20 cellular contexts compared by ENCODE assay signal in genomic region chr5:94771742-94772141, GRCh38.
DNase-seq lines count a peak whose midpoint lies in the region; ATAC-seq and TF ChIP-seq lines count a peak whose summit lies in the region.
"Had no signal": no experiment of that assay in that cellular context is flagged by ENCODE, and none has a peak within 500 bp of the region (broad histone marks: within the 10 kb centered on the region; RNA-seq: fewer than 3 reads in every experiment).

No MANE protein-coding gene starts in this region.

- H3K36me3 ChIP-seq in A673 (ENCODE audit: insufficient read depth, low read length, poor library complexity, severe bottlenecking) = no peaks in the 10 kb centered on the region
- H3K36me3 ChIP-seq in GM23338 (ENCODE audit: insufficient read depth) = no peaks in the 10 kb centered on the region
- no peaks in the 10 kb centered on the region for H3K36me3 ChIP-seq in body of pancreas (replicated peaks in 1 of 2; ENCODE audit: insufficient read depth in 1 of 2, low read depth in 2 of 2)

- H3K4me3 ChIP-seq in A673 (ENCODE audit: low read depth, low read length, poor library complexity, severe bottlenecking) (no peak overlapping the region), GM23338 (no peak overlapping the region), body of pancreas (no peak overlapping the region)
- H3K4me3 ChIP-seq: SK-N-MC had no signal

- H3K9me3 Mint-ChIP-seq in GM23338 = peaks cover 4% of the 10 kb centered on the region; the same call in 1 of the 3 replicates

- no peak for TF ChIP-seq POLR2A in body of pancreas (IDR thresholded peaks at IDR 0.05)

- BruUV-seq in A673 (replicated peaks; lab: Mats Ljungman, UMichigan) = no TSS peak

- intact Hi-C loops in A673 (cut with micrococcal nuclease; ENCODE audit: unreplicated experiment) = no loop called here
- intact Hi-C loops in body of pancreas (cut with DNase I) = no loop called here

- no peak overlapping the region for H3K4me2 ChIP-seq in GM23338

- no peaks in the 10 kb centered on the region for H3F3A ChIP-seq in GM23338 (replicated peaks; ENCODE audit: low read depth)

- POLR2A ChIA-PET in A673 (lab: Charles Lee; ENCODE audit: low non-redundant PET) = no interaction called here

- H3K27ac Mint-ChIP-seq in GM23338 = no peak overlapping the region
- H3K27ac Mint-ChIP-seq: B cell; CD4-positive, CD25-positive, alpha-beta regulatory T cell had no signal

- H3K4me1 Mint-ChIP-seq in GM23338 = no peaks in the 10 kb centered on the region; the same call in 2 of the 3 replicates
- H3K4me1 Mint-ChIP-seq: B cell; CD4-positive, CD25-positive, alpha-beta regulatory T cell had no signal

- H3K9me2 ChIP-seq in GM23338 (ENCODE audit: insufficient read depth) = no peaks in the 10 kb centered on the region

- peak; percentile 6 for DNase-seq in A673 (ENCODE audit: low spot score)
- DNase-seq in GM23338 (ENCODE audit: low spot score) = peak; percentile 30
- DNase-seq in NCI-H69 (lab: John Stamatoyannopoulos, UW) = peak; percentile 88
- DNase-seq in dermis blood vessel endothelial cell = peak; percentile 40
- no peak for DNase-seq in body of pancreas
- DNase-seq in occipital lobe (lab: John Stamatoyannopoulos, UW) = no peak
- DNase-seq in dedifferentiated amniotic fluid mesenchymal stem cell (ENCODE audit: extremely low spot score) = no peak
- DNase-seq: 8988T; CD4-positive, CD25-positive, alpha-beta regulatory T cell; COR-L47; DMS153; GF-D8; GOT3; NCI-H1105; NCI-H2081 treated with DMSO at 0.1 percent for 48 hours; NCI-H446 treated with DMSO at 0.1 percent for 48 hours; Right ventricle myocardium superior had no signal

- H3K4me3 Mint-ChIP-seq in GM23338 = no peak overlapping the region
- H3K4me3 Mint-ChIP-seq: B cell; CD4-positive, CD25-positive, alpha-beta regulatory T cell had no signal

- CTCF ChIA-PET in A673 (lab: Charles Lee) = no interaction called here

- peaks cover 3% of the 10 kb centered on the region for H3K27me3 Mint-ChIP-seq in GM23338 (ENCODE audit: insufficient read depth, low read depth, poor library complexity)

- H3K27me3 ChIP-seq in A673 (replicated peaks; ENCODE audit: insufficient read depth, low read depth, low read length, poor library complexity) = no peaks in the 10 kb centered on the region
- no peaks in the 10 kb centered on the region for H3K27me3 ChIP-seq in GM23338 (ENCODE audit: insufficient read depth)
- H3K27me3 ChIP-seq in body of pancreas = no peaks in the 10 kb centered on the region

- no peak overlapping the region for H2AFZ ChIP-seq in GM23338

- no peak for TF ChIP-seq CTCF in A673 (conservative IDR thresholded peaks at IDR 0.05; ENCODE audit: low read depth, low read length)
- TF ChIP-seq CTCF in GM23338 (conservative IDR thresholded peaks at IDR 0.05; ENCODE audit: low read depth in 2 of 2) = 0 out of 4 replicates have a peak, but pooled peaks of 1 of the 2 experiments have one; percentile 18
- no peak for TF ChIP-seq CTCF in body of pancreas (IDR thresholded peaks at IDR 0.05)

- H3K36me3 Mint-ChIP-seq in GM23338 (ENCODE audit: low read depth) = peaks cover 3% of the 10 kb centered on the region; the same call in 2 of the 3 replicates
- H3K36me3 Mint-ChIP-seq: CD4-positive, CD25-positive, alpha-beta regulatory T cell had no signal

- H3K4me1 ChIP-seq in A673 (ENCODE audit: insufficient read depth, low read length, poor library complexity, severe bottlenecking) = peaks cover 4% of the 10 kb centered on the region
- no peaks in the 10 kb centered on the region for H3K4me1 ChIP-seq in GM23338 (ENCODE audit: insufficient read depth)
- no peaks in the 10 kb centered on the region for H3K4me1 ChIP-seq in body of pancreas

- no peaks in the 10 kb centered on the region for H4K20me1 ChIP-seq in GM23338 (replicated peaks; ENCODE audit: insufficient read depth)

- no peaks in the 10 kb centered on the region for H3K79me2 ChIP-seq in GM23338 (replicated peaks; ENCODE audit: insufficient read depth)

- H3K9me3 ChIP-seq in A673 (ENCODE audit: low read depth, low read length, poor library complexity, severe bottlenecking) (no peaks in the 10 kb centered on the region), body of pancreas (no peaks in the 10 kb centered on the region)

- H3K27ac ChIP-seq in A673 (ENCODE audit: low read depth, low read length, poor library complexity, severe bottlenecking) = no peak overlapping the region
- no peak overlapping the region for H3K27ac ChIP-seq in GM23338 (ENCODE audit: low read depth)
- H3K27ac ChIP-seq in body of pancreas = no peak overlapping the region
- H3K27ac ChIP-seq: SK-N-MC had no signal

- peak; percentile 41 for ATAC-seq in GM23338
- no peak for ATAC-seq in body of pancreas
- no peak for ATAC-seq in HG03159 (IDR thresholded peaks at IDR 0.05; ENCODE audit: unreplicated experiment)

- 56 to 61% methylated on average over 2 of the region's 2 CpGs for WGBS in body of pancreas, 2 donors

TF ChIP-seq in GM23338, 12 proteins besides CTCF, POLR2A, EP300 and RAD21 (continues in another document):
- TF ChIP-seq EZH2 (IDR thresholded peaks at IDR 0.05; ENCODE audit: low read depth, unreplicated experiment) = no peak
- TF ChIP-seq EZH2phosphoT487 (IDR thresholded peaks at IDR 0.05; ENCODE audit: unreplicated experiment) = no peak
- TF ChIP-seq STAT1 (IDR thresholded peaks at IDR 0.05; ENCODE audit: unreplicated experiment) = no peak
- TF ChIP-seq, protein P1, sequence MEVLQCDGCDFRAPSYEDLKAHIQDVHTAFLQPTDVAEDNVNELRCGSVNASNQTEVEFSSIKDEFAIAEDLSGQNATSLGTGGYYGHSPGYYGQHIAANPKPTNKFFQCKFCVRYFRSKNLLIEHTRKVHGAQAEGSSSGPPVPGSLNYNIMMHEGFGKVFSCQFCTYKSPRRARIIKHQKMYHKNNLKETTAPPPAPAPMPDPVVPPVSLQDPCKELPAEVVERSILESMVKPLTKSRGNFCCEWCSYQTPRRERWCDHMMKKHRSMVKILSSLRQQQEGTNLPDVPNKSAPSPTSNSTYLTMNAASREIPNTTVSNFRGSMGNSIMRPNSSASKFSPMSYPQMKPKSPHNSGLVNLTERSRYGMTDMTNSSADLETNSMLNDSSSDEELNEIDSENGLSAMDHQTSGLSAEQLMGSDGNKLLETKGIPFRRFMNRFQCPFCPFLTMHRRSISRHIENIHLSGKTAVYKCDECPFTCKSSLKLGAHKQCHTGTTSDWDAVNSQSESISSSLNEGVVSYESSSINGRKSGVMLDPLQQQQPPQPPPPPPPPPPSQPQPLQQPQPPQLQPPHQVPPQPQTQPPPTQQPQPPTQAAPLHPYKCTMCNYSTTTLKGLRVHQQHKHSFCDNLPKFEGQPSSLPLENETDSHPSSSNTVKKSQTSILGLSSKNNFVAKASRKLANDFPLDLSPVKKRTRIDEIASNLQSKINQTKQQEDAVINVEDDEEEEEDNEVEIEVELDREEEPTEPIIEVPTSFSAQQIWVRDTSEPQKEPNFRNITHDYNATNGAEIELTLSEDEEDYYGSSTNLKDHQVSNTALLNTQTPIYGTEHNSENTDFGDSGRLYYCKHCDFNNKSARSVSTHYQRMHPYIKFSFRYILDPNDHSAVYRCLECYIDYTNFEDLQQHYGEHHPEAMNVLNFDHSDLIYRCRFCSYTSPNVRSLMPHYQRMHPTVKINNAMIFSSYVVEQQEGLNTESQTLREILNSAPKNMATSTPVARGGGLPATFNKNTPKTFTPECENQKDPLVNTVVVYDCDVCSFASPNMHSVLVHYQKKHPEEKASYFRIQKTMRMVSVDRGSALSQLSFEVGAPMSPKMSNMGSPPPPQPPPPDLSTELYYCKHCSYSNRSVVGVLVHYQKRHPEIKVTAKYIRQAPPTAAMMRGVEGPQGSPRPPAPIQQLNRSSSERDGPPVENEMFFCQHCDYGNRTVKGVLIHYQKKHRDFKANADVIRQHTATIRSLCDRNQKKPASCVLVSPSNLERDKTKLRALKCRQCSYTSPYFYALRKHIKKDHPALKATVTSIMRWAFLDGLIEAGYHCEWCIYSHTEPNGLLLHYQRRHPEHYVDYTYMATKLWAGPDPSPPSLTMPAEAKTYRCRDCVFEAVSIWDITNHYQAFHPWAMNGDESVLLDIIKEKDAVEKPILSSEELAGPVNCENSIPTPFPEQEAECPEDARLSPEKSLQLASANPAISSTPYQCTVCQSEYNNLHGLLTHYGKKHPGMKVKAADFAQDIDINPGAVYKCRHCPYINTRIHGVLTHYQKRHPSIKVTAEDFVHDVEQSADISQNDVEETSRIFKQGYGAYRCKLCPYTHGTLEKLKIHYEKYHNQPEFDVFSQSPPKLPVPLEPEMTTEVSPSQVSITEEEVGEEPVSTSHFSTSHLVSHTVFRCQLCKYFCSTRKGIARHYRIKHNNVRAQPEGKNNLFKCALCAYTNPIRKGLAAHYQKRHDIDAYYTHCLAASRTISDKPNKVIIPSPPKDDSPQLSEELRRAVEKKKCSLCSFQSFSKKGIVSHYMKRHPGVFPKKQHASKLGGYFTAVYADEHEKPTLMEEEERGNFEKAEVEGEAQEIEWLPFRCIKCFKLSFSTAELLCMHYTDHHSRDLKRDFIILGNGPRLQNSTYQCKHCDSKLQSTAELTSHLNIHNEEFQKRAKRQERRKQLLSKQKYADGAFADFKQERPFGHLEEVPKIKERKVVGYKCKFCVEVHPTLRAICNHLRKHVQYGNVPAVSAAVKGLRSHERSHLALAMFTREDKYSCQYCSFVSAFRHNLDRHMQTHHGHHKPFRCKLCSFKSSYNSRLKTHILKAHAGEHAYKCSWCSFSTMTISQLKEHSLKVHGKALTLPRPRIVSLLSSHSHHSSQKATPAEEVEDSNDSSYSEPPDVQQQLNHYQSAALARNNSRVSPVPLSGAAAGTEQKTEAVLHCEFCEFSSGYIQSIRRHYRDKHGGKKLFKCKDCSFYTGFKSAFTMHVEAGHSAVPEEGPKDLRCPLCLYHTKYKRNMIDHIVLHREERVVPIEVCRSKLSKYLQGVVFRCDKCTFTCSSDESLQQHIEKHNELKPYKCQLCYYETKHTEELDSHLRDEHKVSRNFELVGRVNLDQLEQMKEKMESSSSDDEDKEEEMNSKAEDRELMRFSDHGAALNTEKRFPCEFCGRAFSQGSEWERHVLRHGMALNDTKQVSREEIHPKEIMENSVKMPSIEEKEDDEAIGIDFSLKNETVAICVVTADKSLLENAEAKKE (CRISPR knock-in tag; IDR thresholded peaks at IDR 0.05) = no peak
- TF ChIP-seq CREB1 (CRISPR knock-in tag; IDR thresholded peaks at IDR 0.05; ENCODE audit: low read depth) = no peak
- no peak for TF ChIP-seq ZNF114 (CRISPR knock-in tag; IDR thresholded peaks at IDR 0.05)
- no peak for TF ChIP-seq POLR2AphosphoS5 (IDR thresholded peaks at IDR 0.05; ENCODE audit: low read depth)
- TF ChIP-seq NANOG (IDR thresholded peaks at IDR 0.05; ENCODE audit: borderline replicate concordance) = no peak

Comparison
In these comparisons a context has a peak if more than half of its experiments do, and no peak if none do; other contexts are left out.
1. DNase-seq: peak in A673 (single experiment), GM23338 (single experiment), NCI-H69 (single experiment) and dermis blood vessel endothelial cell (single experiment); none in body of pancreas (0 of 4), occipital lobe (single experiment) and dedifferentiated amniotic fluid mesenchymal stem cell (single experiment).